Comparison of ENCODE assay signal across 1 cellular context in genomic region chr1:166489670-166490436, GRCh38.
TF ChIP-seq lines count a peak whose summit lies in the region.

No MANE protein-coding gene starts in this region.

TF ChIP-seq in GM23338, 12 proteins besides CTCF, POLR2A, EP300 and RAD21 (continued from another document):
- no peak for TF ChIP-seq ZNF462 (CRISPR knock-in tag; IDR thresholded peaks at IDR 0.05)
- TF ChIP-seq ZNF114 (CRISPR knock-in tag; IDR thresholded peaks at IDR 0.05), result no peak
- no peak for TF ChIP-seq REST (IDR thresholded peaks at IDR 0.05; ENCODE audit: unreplicated experiment)
- no peak for TF ChIP-seq NANOG (IDR thresholded peaks at IDR 0.05; ENCODE audit: borderline replicate concordance)
- no peak for TF ChIP-seq ZNF331 (CRISPR knock-in tag; IDR thresholded peaks at IDR 0.05; ENCODE audit: low read depth)
- TF ChIP-seq EZH2 (IDR thresholded peaks at IDR 0.05; ENCODE audit: low read depth, unreplicated experiment), result no peak
- TF ChIP-seq POLR2AphosphoS5 (IDR thresholded peaks at IDR 0.05; ENCODE audit: low read depth), result no peak
- TF ChIP-seq CREB1 (CRISPR knock-in tag; IDR thresholded peaks at IDR 0.05; ENCODE audit: low read depth), result no peak
TF ChIP-seq in GM23338: peak in this region for 0.
